Comparison of ENCODE assay signal across 1 cellular context in the genomic region with DNA sequence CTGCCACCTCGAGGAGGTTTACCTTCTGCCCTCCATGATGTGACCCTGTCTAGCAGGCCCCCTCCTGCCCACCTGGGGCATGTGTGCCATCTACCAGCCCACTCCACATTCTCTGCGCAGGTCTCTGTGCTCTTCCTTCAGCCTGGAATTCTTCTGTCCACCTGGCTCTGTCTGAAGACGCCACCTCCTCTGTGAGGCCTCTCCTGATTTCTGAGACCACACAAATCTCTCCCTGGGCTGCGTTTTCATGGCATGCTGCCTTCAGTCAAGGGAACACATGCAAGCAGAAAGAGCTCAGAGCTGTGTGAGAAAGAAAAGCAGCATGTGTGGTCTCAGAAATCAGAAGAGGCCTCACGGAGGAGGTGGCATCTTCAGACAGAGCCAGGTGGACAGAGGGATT.
TF ChIP-seq lines count a peak whose summit lies in the region.

No MANE protein-coding gene starts in this region.

TF ChIP-seq in K562, 482 proteins besides CTCF, POLR2A, EP300 and RAD21:
- TF ChIP-seq TSC22D4 (tag; IDR thresholded peaks at IDR 0.05) (no peak), ZFP36 (IDR thresholded peaks at IDR 0.05; ENCODE audit: low read depth, low read length, partially characterized antibody) (peak; percentile 17)
